In the genomic region with DNA sequence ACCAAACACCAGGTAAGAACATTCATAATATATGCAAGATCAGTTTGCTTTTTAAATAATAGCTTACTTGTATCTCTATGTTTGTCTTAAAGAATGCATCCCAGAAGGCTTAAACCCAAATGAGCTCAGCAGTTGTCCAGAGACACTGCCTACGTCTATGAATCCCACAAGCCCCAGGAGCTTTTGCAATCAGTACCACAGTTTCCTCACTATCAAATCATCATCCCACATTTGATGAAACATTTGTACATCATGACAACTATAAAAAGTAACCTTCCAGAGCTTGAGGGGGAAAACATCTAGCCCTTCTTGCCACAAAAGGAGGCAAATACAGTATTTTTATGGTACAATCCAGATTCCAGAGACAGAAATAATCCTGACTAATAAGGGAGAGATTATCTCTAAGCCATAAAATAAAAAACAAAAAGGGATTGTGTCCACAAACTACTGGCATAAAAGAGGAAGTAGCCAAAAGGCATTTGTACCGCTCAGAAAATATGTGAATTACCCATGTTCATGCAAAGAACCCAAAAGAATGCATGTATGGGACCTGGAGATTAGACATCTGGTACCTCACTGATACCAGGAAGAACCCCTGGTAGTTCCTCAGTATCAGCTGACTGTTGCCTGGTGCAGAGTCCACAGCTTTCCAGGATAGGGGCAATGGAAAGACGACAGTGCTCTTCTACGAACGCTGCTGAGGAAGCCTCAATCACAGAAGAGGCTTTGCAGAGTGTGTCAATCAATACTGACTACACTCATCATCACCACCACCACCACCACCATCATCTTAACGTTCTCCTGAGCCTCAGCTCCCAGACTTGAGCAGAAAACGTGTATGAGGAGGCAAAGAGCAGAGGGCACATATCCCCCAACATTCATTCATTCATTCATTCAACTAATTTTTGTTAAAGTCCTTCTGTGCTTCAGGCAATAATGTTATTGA, we compare ENCODE assay signal across 10 cellular contexts.
DNase-seq lines count a peak whose midpoint lies in the region; ATAC-seq and TF ChIP-seq lines count a peak whose summit lies in the region.
"Had no signal": no experiment of that assay in that cellular context is flagged by ENCODE, and none has a peak within 500 bp of the region (broad histone marks: within the 10 kb centered on the region; RNA-seq: fewer than 3 reads in every experiment).

No MANE protein-coding gene starts in this region.

- H3K4me3 ChIP-seq in AG10803 (ENCODE audit: low read length) (peak overlapping the region; percentile 50), neutrophil (ENCODE audit: low read depth in 1 of 2, low read length in 1 of 2) (no peak overlapping the region)

- H3K36me3 ChIP-seq in neutrophil, result no peaks in the 10 kb centered on the region

- H3K9me3 ChIP-seq in neutrophil, result no peaks in the 10 kb centered on the region

- TF ChIP-seq POLR2A in erythroblast (IDR thresholded peaks at IDR 0.05; ENCODE audit: low read length), result no peak

- DNase-seq in AG10803 (ENCODE audit: low read depth) (peak; percentile 97), NOMO-1 treated with dmso at 0.1 percent for 144 hours (lab: John Stamatoyannopoulos, UW; ENCODE audit: unreplicated experiment) (peak; percentile 14), erythroblast (lab: John Stamatoyannopoulos, UW) (peak; percentile 53 to 78), NCI-H524 (lab: John Stamatoyannopoulos, UW) (no peak)
- DNase-seq: NCI-H2081 treated with DMSO at 0.1 percent for 48 hours had no signal

- ATAC-seq in GM21515 (IDR thresholded peaks at IDR 0.05; ENCODE audit: unreplicated experiment) (no peak), HG03439 (IDR thresholded peaks at IDR 0.05; ENCODE audit: unreplicated experiment) (no peak), GM21381 (IDR thresholded peaks at IDR 0.05; ENCODE audit: unreplicated experiment) (no peak)
- ATAC-seq: activated naive CD4-positive, alpha-beta T cell treated with anti-CD3 and anti-CD28 coated beads, Interleukin-2, amount 50 U/mL, for 72 hours had no signal

- H3K27me3 ChIP-seq in neutrophil, result no peaks in the 10 kb centered on the region

- H3K4me1 ChIP-seq in neutrophil (ENCODE audit: control insufficient read depth in 1 of 2, insufficient read depth in 1 of 2, low read depth in 1 of 2, low read length in 1 of 2), result peaks cover 53 to 85% of the 10 kb centered on the region in 2 experiments

- TF ChIP-seq CTCF in AG10803 (conservative IDR thresholded peaks at IDR 0.05; ENCODE audit: low read length) (no peak), neutrophil (IDR thresholded peaks at IDR 0.05) (no peak)

- peak overlapping the region; percentile 74 for H3K27ac ChIP-seq in neutrophil

Comparison
In these comparisons a context has a peak if more than half of its experiments do, and no peak if none do; other contexts are left out.
1. DNase-seq: peak in AG10803 (single experiment), NOMO-1 treated with dmso at 0.1 percent for 144 hours (single experiment) and erythroblast (2 of 2); none in NCI-H524 (0 of 2).